In genomic region chr1:94058766-94059165, GRCh38 we compare ENCODE assay signal across 16 cellular contexts.
DNase-seq lines count a peak whose midpoint lies in the region; ATAC-seq, FAIRE-seq and TF ChIP-seq lines count a peak whose summit lies in the region.
"Had no signal": no experiment of that assay in that cellular context is flagged by ENCODE, and none has a peak within 500 bp of the region (broad histone marks: within the 10 kb centered on the region; RNA-seq: fewer than 3 reads in every experiment).

No MANE protein-coding gene starts in this region.

- H3K4me1 ChIP-seq in IMR-90 (ENCODE audit: control insufficient read depth, insufficient read depth, low read length): peaks cover 18% of the 10 kb centered on the region
- H3K4me1 ChIP-seq in trophoblast cell (ENCODE audit: control insufficient read depth in 1 of 2, insufficient read depth in 2 of 2, low read length in 2 of 2): peaks cover 16 to 30% of the 10 kb centered on the region in 2 experiments

- no peak for TF ChIP-seq POLR2A in GM12892 (IDR thresholded peaks at IDR 0.05; ENCODE audit: low read depth, low read length)
- no peak for TF ChIP-seq POLR2A in IMR-90 (IDR thresholded peaks at IDR 0.05; ENCODE audit: low read depth, low read length)

- peaks cover 15% of the 10 kb centered on the region for H3K27me3 Mint-ChIP-seq in endothelial cell (ENCODE audit: unreplicated experiment)

- peaks cover 11% of the 10 kb centered on the region for H3K9me1 ChIP-seq in IMR-90 (ENCODE audit: insufficient read depth, low read length)

- H3K27me3 ChIP-seq in IMR-90 (ENCODE audit: control insufficient read depth, insufficient read depth, low read length): no peaks in the 10 kb centered on the region
- no peaks in the 10 kb centered on the region for H3K27me3 ChIP-seq in trophoblast cell (ENCODE audit: insufficient read depth, low read length)

- dilution Hi-C loops in IMR-90 (cut with HindIII; ENCODE audit: low sequenced_read_pairs, unreplicated experiment): no loop called here

- in situ Hi-C loops in IMR-90 (cut with MboI; ENCODE audit: low sequenced_read_pairs): loop anchor here (25.0 kb wide), 1 partner anchor 754 kb away; the partner anchor contains the start of gene SLC44A3

- POLR2A ChIA-PET in IMR-90 (lab: Charles Lee; ENCODE audit: unreplicated experiment): no interaction called here

- H3K23ac ChIP-seq in IMR-90 (ENCODE audit: low read depth, low read length) (no peak overlapping the region), trophoblast cell (ENCODE audit: low read length) (no peak overlapping the region)

- no peak overlapping the region for H3K14ac ChIP-seq in IMR-90 (replicated peaks; ENCODE audit: low read depth, low read length)
- peak overlapping the region; percentile 38 for H3K14ac ChIP-seq in trophoblast cell (ENCODE audit: low read length)

- H3K36me3 ChIP-seq in IMR-90 (ENCODE audit: control insufficient read depth, insufficient read depth, low read length) (no peaks in the 10 kb centered on the region), trophoblast cell (ENCODE audit: control insufficient read depth in 1 of 2, insufficient read depth in 2 of 2, low read length in 2 of 2) (peaks cover 0 to 3% of the 10 kb centered on the region in 2 experiments)

- BruUV-seq in IMR-90 (replicated peaks; lab: Mats Ljungman, UMichigan): no TSS peak

- H2BK12ac ChIP-seq in trophoblast cell (ENCODE audit: low read length): peak overlapping the region; percentile 61

- H3K4me1 Mint-ChIP-seq in endothelial cell (ENCODE audit: unreplicated experiment): peaks cover 95% of the 10 kb centered on the region
- H3K4me1 Mint-ChIP-seq: B cell had no signal

- peaks cover 7% of the 10 kb centered on the region for H3K79me2 ChIP-seq in trophoblast cell (ENCODE audit: control insufficient read depth, insufficient read depth, low read length, poor library complexity)

- H3K4me3 ChIP-seq in IMR-90 (ENCODE audit: insufficient read depth, low read depth, low read length) (no peak overlapping the region), trophoblast cell (ENCODE audit: low read depth, low read length) (no peak overlapping the region)

- H2BK5ac ChIP-seq in IMR-90 (ENCODE audit: low read depth, low read length, poor library complexity, severe bottlenecking) (no peak overlapping the region), trophoblast cell (ENCODE audit: low read depth, low read length, poor library complexity) (peak overlapping the region; percentile 17)

- H2BK20ac ChIP-seq in IMR-90 (ENCODE audit: low read depth, low read length): no peak overlapping the region

- no peaks in the 10 kb centered on the region for H3K79me1 ChIP-seq in IMR-90 (ENCODE audit: low read depth in 1 of 2, low read length in 2 of 2)
- peaks cover 34% of the 10 kb centered on the region for H3K79me1 ChIP-seq in trophoblast cell (ENCODE audit: low read length)

- ATAC-seq in IMR-90 (ENCODE audit: low read depth) (no peak), HG03039 (IDR thresholded peaks at IDR 0.05; ENCODE audit: unreplicated experiment) (no peak), HG02973 (IDR thresholded peaks at IDR 0.05; ENCODE audit: unreplicated experiment) (no peak), HG03139 (IDR thresholded peaks at IDR 0.05; ENCODE audit: unreplicated experiment) (no peak)

- H4K12ac ChIP-seq in trophoblast cell (ENCODE audit: low read depth, low read length): no peak overlapping the region

- WGBS in IMR-90 (ENCODE audit: extremely low coverage in 2 of 2, insufficient read length in 1 of 2), 2 experiments: no CpG with 5 or more reads among the region's 3 CpGs
- no CpG with 5 or more reads among the region's 3 CpGs for WGBS in trophoblast cell (ENCODE audit: extremely low coverage, insufficient coverage, insufficient read length)

- peak; percentile 38 for FAIRE-seq in GM12892 (lab: Jason Lieb, UNC)
- FAIRE-seq: A204.1, GM18507 had no signal

- H2BK15ac ChIP-seq in IMR-90 (ENCODE audit: low read depth, low read length): 0 out of 3 replicates have a peak overlapping the region, but pooled peaks have one; percentile 6

- no peak overlapping the region for H4K5ac ChIP-seq in IMR-90 (ENCODE audit: low read depth, low read length)

- H3K56ac ChIP-seq in IMR-90 (ENCODE audit: extremely low read depth, insufficient read depth, low read length): no peak overlapping the region

- CTCF ChIA-PET in IMR-90 (lab: Yijun Ruan, JAX): interaction anchor here (0.8 to 8.9 kb wide), 3 partner anchors 13 to 275 kb away, joined by 3 to 119 read pairs (median 4); no protein-coding TSS in a partner anchor

- no peak overlapping the region for H3K4me2 ChIP-seq in IMR-90 (ENCODE audit: low read depth, low read length)
- H3K4me2 ChIP-seq in trophoblast cell (ENCODE audit: low read length): no peak overlapping the region

- H4K8ac ChIP-seq in IMR-90 (ENCODE audit: low read depth in 2 of 2, low read length in 2 of 2): no peak overlapping the region
- peak overlapping the region; percentile 1 for H4K8ac ChIP-seq in trophoblast cell (ENCODE audit: low read depth, low read length)

- H3K36me3 Mint-ChIP-seq in endothelial cell (ENCODE audit: low read depth, unreplicated experiment): peaks cover 13% of the 10 kb centered on the region

- no peak overlapping the region for H3K4me3 Mint-ChIP-seq in endothelial cell (ENCODE audit: unreplicated experiment)
- H3K4me3 Mint-ChIP-seq: B cell; CD4-positive, alpha-beta T cell; H9 had no signal

- H3K9ac ChIP-seq in IMR-90 (ENCODE audit: low read depth, low read length) (no peak overlapping the region), trophoblast cell (ENCODE audit: low read length) (no peak overlapping the region)

- H2BK120ac ChIP-seq in IMR-90 (ENCODE audit: low read depth, low read length) (no peak overlapping the region), trophoblast cell (ENCODE audit: insufficient read depth, low read length, poor library complexity) (peak overlapping the region; percentile 61)

- H3K18ac ChIP-seq in IMR-90 (ENCODE audit: low read depth, low read length) (no peak overlapping the region), trophoblast cell (ENCODE audit: low read length) (no peak overlapping the region)

- H4K20me1 ChIP-seq in IMR-90 (ENCODE audit: insufficient read depth, low read length): no peaks in the 10 kb centered on the region

- H3K4ac ChIP-seq in IMR-90 (ENCODE audit: low read depth, low read length) (no peak overlapping the region), trophoblast cell (ENCODE audit: low read depth, low read length) (no peak overlapping the region)

- H3K9me3 Mint-ChIP-seq in endothelial cell (ENCODE audit: unreplicated experiment): no peaks in the 10 kb centered on the region
- H3K9me3 Mint-ChIP-seq: CD4-positive, alpha-beta T cell; H9 had no signal

- intact Hi-C loops in IMR-90 (cut with micrococcal nuclease): no loop called here

- H2AFZ ChIP-seq in IMR-90 (replicated peaks; ENCODE audit: low read length, poor library complexity) (no peak overlapping the region), trophoblast cell (ENCODE audit: insufficient read depth, low read length, poor library complexity) (no peak overlapping the region)

- peak overlapping the region; percentile 95 for H3K27ac Mint-ChIP-seq in endothelial cell (ENCODE audit: unreplicated experiment)
- H3K27ac Mint-ChIP-seq: B cell; CD4-positive, alpha-beta T cell; H9 had no signal

- TF ChIP-seq RAD21 in IMR-90 (IDR thresholded peaks at IDR 0.05; ENCODE audit: low read length): no peak

- H4K91ac ChIP-seq in IMR-90 (ENCODE audit: insufficient read depth, low read depth, low read length) (no peak overlapping the region), trophoblast cell (ENCODE audit: low read depth, low read length) (peak overlapping the region; percentile 41)

- H2AK5ac ChIP-seq in IMR-90 (ENCODE audit: low read depth, low read length): no peak overlapping the region
- no peak overlapping the region for H2AK5ac ChIP-seq in trophoblast cell (ENCODE audit: low read length)

- H2AK9ac ChIP-seq in IMR-90 (replicated peaks; ENCODE audit: low read depth, low read length, poor library complexity): no peak overlapping the region

- no peak for DNase-seq in GM12892 (ENCODE audit: insufficient read length)
- no peak for DNase-seq in IMR-90
- no peak for DNase-seq in endothelial cell (ENCODE audit: low spot score)
- DNase-seq in trophoblast cell: no peak
- DNase-seq: C1 segment of cervical spinal cord; Calu3; CD4-positive, alpha-beta T cell; DMS 273 treated with DMSO at 0.1 percent for 48 hours; GOT3; H9 had no signal

- H3K9me3 ChIP-seq in IMR-90 (ENCODE audit: control insufficient read depth, insufficient read depth, low read length) (no peaks in the 10 kb centered on the region), trophoblast cell (ENCODE audit: insufficient read depth, low read depth, low read length) (peaks cover 2% of the 10 kb centered on the region)

- no peak for TF ChIP-seq CTCF in IMR-90 (conservative IDR thresholded peaks at IDR 0.05; ENCODE audit: low read depth, low read length)
- TF ChIP-seq CTCF in endothelial cell (IDR thresholded peaks at IDR 0.05; ENCODE audit: unreplicated experiment): no peak

- no peak overlapping the region for H3K27ac ChIP-seq in IMR-90 (ENCODE audit: insufficient read depth, low read length)
- H3K27ac ChIP-seq in trophoblast cell (ENCODE audit: low read depth, low read length): no peak overlapping the region

TF ChIP-seq in IMR-90, 13 proteins besides CTCF, POLR2A, EP300 and RAD21:
- TF ChIP-seq, protein P1, sequence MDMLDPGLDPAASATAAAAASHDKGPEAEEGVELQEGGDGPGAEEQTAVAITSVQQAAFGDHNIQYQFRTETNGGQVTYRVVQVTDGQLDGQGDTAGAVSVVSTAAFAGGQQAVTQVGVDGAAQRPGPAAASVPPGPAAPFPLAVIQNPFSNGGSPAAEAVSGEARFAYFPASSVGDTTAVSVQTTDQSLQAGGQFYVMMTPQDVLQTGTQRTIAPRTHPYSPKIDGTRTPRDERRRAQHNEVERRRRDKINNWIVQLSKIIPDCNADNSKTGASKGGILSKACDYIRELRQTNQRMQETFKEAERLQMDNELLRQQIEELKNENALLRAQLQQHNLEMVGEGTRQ (IDR thresholded peaks at IDR 0.05; ENCODE audit: low read depth, low read length): no peak
- TF ChIP-seq FOS (IDR thresholded peaks at IDR 0.05; ENCODE audit: low read depth, low read length) (no peak), BHLHE40 (IDR thresholded peaks at IDR 0.05; ENCODE audit: low read depth, low read length) (no peak), CEBPB (IDR thresholded peaks at IDR 0.05; ENCODE audit: low read depth, low read length) (no peak), ELK1 (IDR thresholded peaks at IDR 0.05; ENCODE audit: borderline replicate concordance, low read depth, low read length) (no peak), MAZ (IDR thresholded peaks at IDR 0.05; ENCODE audit: borderline replicate concordance, low read depth, low read length) (no peak)
